ENCODE assay signal across 31 cellular contexts in genomic region chr18:21508302-21508701, GRCh38.
"Had no signal": no experiment of that assay in that cellular context is flagged by ENCODE, and none has a peak within 500 bp of the region (broad histone marks: within the 10 kb centered on the region; RNA-seq: fewer than 3 reads in every experiment).

No MANE protein-coding gene starts in this region.

- H3K4me1 Mint-ChIP-seq: natural killer cell; nephron; neural progenitor cell; stimulated activated memory B cell treated with anti-CD40 and anti-IgM and Interleukin-4, amounts not matched to agents 10 μg/mL and 1 μg/mL and 100 μg/mL, for 72 hours; stimulated activated naive CD8-positive, alpha-beta T cell treated with anti-CD3 and anti-CD28 coated beads, Interleukin-15, amount 100 ng/mL, for 72 hours had no signal

- H3K4me3 ChIP-seq: neural progenitor cell, ovary, psoas muscle, skin epidermis, smooth muscle cell, spleen, suprapubic skin, testis, tibial artery, transverse colon, upper lobe of right lung, uterus had no signal

- ATAC-seq: natural killer cell; right cardiac atrium; sciatic nerve; stimulated activated naive CD8-positive, alpha-beta T cell treated with anti-CD3 and anti-CD28 coated beads, Interleukin-15, amount 100 ng/mL, for 72 hours; stimulated activated naive CD8-positive, alpha-beta T cell treated with anti-CD3 and anti-CD28 coated beads, Interleukin-15, Interleukin-2, amounts not matched to agents 100 U/mL and 50 U/mL, for 24 hours; upper lobe of right lung had no signal

- H3K27me3 ChIP-seq: neural progenitor cell, ovary, spleen, suprapubic skin, testis, tibial artery, transverse colon, upper lobe of right lung, uterus had no signal

- H3K79me2 ChIP-seq: parathyroid adenoma had no signal

- H3K27me3 Mint-ChIP-seq: progenitor cell of endocrine pancreas; stimulated activated memory B cell treated with anti-CD40 and anti-IgM and Interleukin-4, amounts not matched to agents 10 μg/mL and 1 μg/mL and 100 μg/mL, for 72 hours; stimulated activated naive CD8-positive, alpha-beta T cell treated with anti-CD3 and anti-CD28 coated beads, Interleukin-15, amount 100 ng/mL, for 72 hours; type B pancreatic cell had no signal

- H3K36me3 ChIP-seq: ovary, transverse colon, upper lobe of right lung, uterus had no signal

- H3K4me2 ChIP-seq: neural progenitor cell, smooth muscle cell had no signal

- H3K4me3 Mint-ChIP-seq: natural killer cell; nephron; neural progenitor cell; stimulated activated memory B cell treated with anti-CD40 and anti-IgM and Interleukin-4, amounts not matched to agents 10 μg/mL and 1 μg/mL and 100 μg/mL, for 72 hours; stimulated activated naive CD8-positive, alpha-beta T cell treated with anti-CD3 and anti-CD28 coated beads, Interleukin-15, amount 100 ng/mL, for 72 hours; type B pancreatic cell had no signal

- H3K9me3 ChIP-seq: ovary, psoas muscle, testis, tibial artery, transverse colon, upper lobe of right lung, uterus had no signal

- H3K27ac ChIP-seq: neural progenitor cell, ovary, parathyroid adenoma, psoas muscle, skin epidermis, spleen, suprapubic skin, testis, tibial artery, transverse colon, upper lobe of right lung, uterus had no signal

- H3K9me3 Mint-ChIP-seq: natural killer cell, nephron, neural progenitor cell, type B pancreatic cell had no signal

- H3K9ac ChIP-seq: neural progenitor cell, parathyroid adenoma had no signal

- DNase-seq: natural killer cell; occipital lobe; ovary; posterior cingulate gyrus; psoas muscle; right cardiac atrium; spleen; stimulated activated CD4-positive, alpha-beta T cell treated with anti-CD3 and anti-CD28 coated beads, Interleukin-12 subunit alpha, Interleukin-12 subunit beta, amount 100 ng/mL, for 4 hours; stimulated activated CD4-positive, alpha-beta T cell treated with anti-CD3 and anti-CD28 coated beads, Interleukin-1b, Interleukin-23, amount 100 ng/mL, for 48 hours; stimulated activated CD4-positive, alpha-beta T cell treated with anti-CD3 and anti-CD28 coated beads, Interleukin-4, amount 100 ng/mL, for 1 hour; stimulated activated CD4-positive, alpha-beta T cell treated with anti-CD3 and anti-CD28 coated beads, Interleukin-4, amount 100 ng/mL, for 4 hours; stimulated activated CD8-positive, alpha-beta memory T cell treated with anti-CD3 and anti-CD28 coated beads, Interleukin-4, amount 100 ng/mL, for 48 hours; stimulated activated naive CD4-positive, alpha-beta T cell; stimulated activated naive CD8-positive, alpha-beta T cell treated with anti-CD3 and anti-CD28 coated beads, Interleukin-15, amount 100 ng/mL, for 72 hours; stimulated activated naive CD8-positive, alpha-beta T cell treated with anti-CD3 and anti-CD28 coated beads, Interleukin-15, Interleukin-2, amounts not matched to agents 100 U/mL and 50 U/mL, for 24 hours; substantia nigra; testis; tibial artery; transverse colon; upper lobe of right lung; uterus had no signal

- H2AFZ ChIP-seq: neural progenitor cell, parathyroid adenoma had no signal

- H3K4me1 ChIP-seq: neural progenitor cell, parathyroid adenoma, psoas muscle, spleen, suprapubic skin, testis, tibial artery, transverse colon, upper lobe of right lung, uterus had no signal

- H3K27ac Mint-ChIP-seq: natural killer cell; nephron; neural progenitor cell; stimulated activated memory B cell treated with anti-CD40 and anti-IgM and Interleukin-4, amounts not matched to agents 10 μg/mL and 1 μg/mL and 100 μg/mL, for 72 hours; stimulated activated naive CD8-positive, alpha-beta T cell treated with anti-CD3 and anti-CD28 coated beads, Interleukin-15, amount 100 ng/mL, for 72 hours; type B pancreatic cell had no signal
